In the genomic region with DNA sequence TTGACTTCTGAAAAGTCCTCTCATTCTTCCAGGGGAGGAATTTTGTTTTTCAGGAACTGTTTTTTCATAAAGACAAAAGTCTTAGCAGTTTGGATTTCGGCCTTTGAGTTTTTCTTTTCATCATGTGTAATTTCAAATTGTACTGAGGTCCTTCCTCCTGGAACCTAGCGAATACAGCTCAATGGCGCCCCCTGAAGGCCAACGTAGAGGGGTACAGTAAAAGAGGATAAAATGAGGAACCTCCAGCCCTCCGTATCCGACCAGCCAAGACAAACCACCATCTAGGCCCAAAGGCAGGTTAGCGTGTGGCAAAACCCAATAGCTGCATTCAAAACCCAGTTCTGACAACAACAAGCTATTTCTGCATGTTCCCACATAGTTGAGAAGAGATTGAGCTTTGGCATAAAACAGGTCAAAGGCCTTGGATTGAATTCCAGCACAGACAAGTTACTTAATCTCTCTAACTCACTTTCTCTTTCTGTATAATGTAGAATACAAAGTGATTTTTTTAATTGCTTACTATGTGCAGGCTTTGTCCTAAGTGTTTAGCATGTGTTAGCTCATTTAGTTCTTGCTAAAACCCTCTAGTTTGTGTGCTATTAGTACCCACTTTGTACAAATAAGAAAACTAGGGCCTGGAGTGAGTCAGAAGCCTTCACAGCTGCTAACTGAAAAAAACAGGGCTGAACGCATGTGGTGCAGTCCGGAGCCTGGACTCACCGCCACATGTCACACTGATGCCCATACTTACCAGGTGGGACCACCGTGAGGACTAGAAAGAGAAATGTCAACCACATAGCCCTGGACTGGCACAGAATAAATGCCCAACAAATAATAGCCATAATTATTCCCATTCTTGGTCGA, we compare ENCODE assay signal across 8 cellular contexts. TPM values are rescaled to one million over a fixed set of nuclear protein-coding genes. Genes with fewer than 3 reads are reported as not detected.
DNase-seq lines count a peak whose midpoint lies in the region; ATAC-seq, FAIRE-seq and TF ChIP-seq lines count a peak whose summit lies in the region.

No MANE protein-coding gene starts in this region.

- no peak overlapping the region for H3K4me3 Mint-ChIP-seq in WTC11

- no peaks in the 10 kb centered on the region for H3K36me3 Mint-ChIP-seq in WTC11

- no peaks in the 10 kb centered on the region; the same call in 1 of the 2 replicates for H3K27me3 Mint-ChIP-seq in WTC11 (ENCODE audit: low read depth)

- POLR2A ChIA-PET in WTC11 (lab: Charles Lee): no interaction called here

- DNase-seq in GM12891 (ENCODE audit: insufficient read length, low spot score) (peak; percentile 57), NCI-H2107 (lab: John Stamatoyannopoulos, UW) (peak; percentile 42), WTC11 (ENCODE audit: low spot score) (peak; percentile 86), bronchial epithelial cell (ENCODE audit: low read depth) (peak; percentile 65), kidney glomerular epithelial cell (lab: John Stamatoyannopoulos, UW) (peak; percentile 78)
- peak; percentile 97 for DNase-seq in stimulated activated CD4-positive, alpha-beta T cell treated with anti-CD3 and anti-CD28 coated beads, Interleukin-2, amount 100 ng/mL, for 24 hours

- peak; percentile 53 for ATAC-seq in HG02938 (IDR thresholded peaks at IDR 0.05; ENCODE audit: unreplicated experiment)
- peak; percentile 75 for ATAC-seq in WTC11

- no peak overlapping the region for H3K4me3 ChIP-seq in bronchial epithelial cell (ENCODE audit: low read depth, low read length)

- no peak for TF ChIP-seq POLR2A in GM12891 (IDR thresholded peaks at IDR 0.05; ENCODE audit: low read depth, low read length)

- no peak overlapping the region for H3K27ac Mint-ChIP-seq in WTC11

- peaks cover 28% of the 10 kb centered on the region for H3K4me1 Mint-ChIP-seq in WTC11

- H3K27ac ChIP-seq in 22Rv1: no peak overlapping the region

- H3K27me3 ChIP-seq in bronchial epithelial cell (ENCODE audit: control insufficient read depth, insufficient read depth, low read length): no peaks in the 10 kb centered on the region

- FAIRE-seq in GM12891 (lab: Jason Lieb, UNC): peak; percentile 94
- FAIRE-seq in bronchial epithelial cell (lab: Jason Lieb, UNC): no peak

- H3K36me3 ChIP-seq in bronchial epithelial cell (ENCODE audit: control insufficient read depth, insufficient read depth, low read length): no peaks in the 10 kb centered on the region

- no peaks in the 10 kb centered on the region for H3K9me3 Mint-ChIP-seq in WTC11

- CTCF ChIA-PET in WTC11 (lab: Charles Lee): interaction anchor here (0.5 to 4.5 kb wide), 38 partner anchors 10 to 559 kb away, joined by 3 to 52 read pairs (median 4); a partner anchor contains a TSS

- TF ChIP-seq CTCF in 22Rv1 (IDR thresholded peaks at IDR 0.05): peak; percentile 80
- peak; percentile 90 for TF ChIP-seq CTCF in WTC11 (IDR thresholded peaks at IDR 0.05)
- peak; percentile 76 for TF ChIP-seq CTCF in bronchial epithelial cell (IDR thresholded peaks at IDR 0.05; ENCODE audit: insufficient read depth, low read length, severe bottlenecking)

TF ChIP-seq in GM12891, 5 proteins besides CTCF, POLR2A, EP300 and RAD21:
- TF ChIP-seq POU2F2 (IDR thresholded peaks at IDR 0.05; ENCODE audit: low read depth, low read length) (no peak), TAF1 (IDR thresholded peaks at IDR 0.05; ENCODE audit: low read depth, low read length) (no peak), POLR2AphosphoS5 (IDR thresholded peaks at IDR 0.05; ENCODE audit: low read depth, low read length) (no peak), SPI1 (IDR thresholded peaks at IDR 0.05; ENCODE audit: low read depth, low read length) (peak; percentile 70), PAX5 (IDR thresholded peaks at IDR 0.05; ENCODE audit: insufficient read depth, low read length, severe bottlenecking) (no peak)

TF ChIP-seq in WTC11, 78 proteins besides CTCF, POLR2A, EP300 and RAD21:
- no peak for TF ChIP-seq ZNF263 (CRISPR knock-in tag; IDR thresholded peaks at IDR 0.05; ENCODE audit: low read depth)
- TF ChIP-seq NFE2L1 (CRISPR knock-in tag; IDR thresholded peaks at IDR 0.05): no peak

RNA-seq across cellular contexts. Expression of a gene that starts 43.2 kb away (rescaled TPM):
- polyA plus RNA-seq in GM12891 (2012; ENCODE audit: low read depth, missing spikeins): 59.5 TPM
- total RNA-seq in WTC11 (2021): 25.3 to 33.1 TPM (median 27.2 TPM) in 3 replicates
- total RNA-seq in bronchial epithelial cell: 45.4 and 62.7 TPM in 2 replicates

Comparison
In these comparisons a context has a peak if more than half of its experiments do, and no peak if none do; other contexts are left out.
1. DNase-seq: peak in every context shown above with its lines; median percentile 97 in stimulated activated CD4-positive, alpha-beta T cell treated with anti-CD3 and anti-CD28 coated beads, Interleukin-2, amount 100 ng/mL, for 24 hours; 86 in WTC11; 78 in kidney glomerular epithelial cell; 65 in bronchial epithelial cell; 57 in GM12891; 42 in NCI-H2107.